ENCODE assay signal across 8 cellular contexts in genomic region chr2:128536925-128537620, GRCh38.
DNase-seq lines count a peak whose midpoint lies in the region; ATAC-seq, FAIRE-seq and TF ChIP-seq lines count a peak whose summit lies in the region.
"Had no signal": no experiment of that assay in that cellular context is flagged by ENCODE, and none has a peak within 500 bp of the region (broad histone marks: within the 10 kb centered on the region; RNA-seq: fewer than 3 reads in every experiment).

No MANE protein-coding gene starts in this region.

- TF ChIP-seq EP300 in H1 (IDR thresholded peaks at IDR 0.05; ENCODE audit: borderline replicate concordance in 1 of 2, low read depth in 2 of 2, low read length in 2 of 2): no peak

- TF ChIP-seq RAD21 in H1 (IDR thresholded peaks at IDR 0.05 in 1 of 2, conservative IDR thresholded peaks at IDR 0.05 in 1 of 2; ENCODE audit: low read depth in 2 of 2, low read length in 2 of 2): peak in 1 of 2 experiments; percentile 4; a peak in 1 of 4 replicates

- no peaks in the 10 kb centered on the region for H3K36me3 ChIP-seq in H1 (ENCODE audit: control insufficient read depth in 2 of 4, insufficient read depth in 4 of 4, low read length in 3 of 4)

- no peak overlapping the region; a peak in 1 of 8 replicates for H3K4me3 ChIP-seq in H1 (ENCODE audit: extremely low read depth in 1 of 4, insufficient read depth in 2 of 4, low read depth in 3 of 4, low read length in 4 of 4)

- peak overlapping the region; percentile 77; the same call in 1 of the 2 replicates for H2BK15ac ChIP-seq in H1 (ENCODE audit: low read length)

- no peaks in the 10 kb centered on the region for H3K9me3 ChIP-seq in H1 (ENCODE audit: insufficient read depth in 2 of 2, low read depth in 1 of 2, low read length in 1 of 2)

- H2AK5ac ChIP-seq in H1 (ENCODE audit: low read depth, low read length): peak overlapping the region; percentile 53; the same call in 1 of the 2 replicates

- peak overlapping the region; percentile 15 to 56 for H3K4me2 ChIP-seq in H1 (ENCODE audit: insufficient read depth in 1 of 2, low read depth in 2 of 2, low read length in 2 of 2)

- no peaks in the 10 kb centered on the region for H3K79me2 ChIP-seq in H1 (ENCODE audit: control insufficient read depth in 1 of 2, insufficient read depth in 2 of 2, low read length in 2 of 2)

- H4K91ac ChIP-seq in H1 (replicated peaks; ENCODE audit: insufficient read length, low read length): peak overlapping the region; percentile 88

- no peak overlapping the region for H3K23ac ChIP-seq in H1 (ENCODE audit: insufficient read length)

- peak overlapping the region; percentile 24; the same call in 1 of the 2 replicates for H3K27ac ChIP-seq in H1 (ENCODE audit: low read depth, low read length)

- DNase-seq in GOT3 (lab: John Stamatoyannopoulos, UW): peak; percentile 27
- DNase-seq in NCI-H345 (lab: John Stamatoyannopoulos, UW): peak; percentile 71
- DNase-seq in H1 (ENCODE audit: low read depth in 1 of 2, low spot score in 2 of 2): peak; percentile 21 to 59
- DNase-seq in renal cortical epithelial cell (ENCODE audit: low read depth): peak; percentile 37
- DNase-seq in GM10248 (ENCODE audit: extremely low spot score): no peak
- no peak for DNase-seq in Right ventricle myocardium inferior (ENCODE audit: missing footprints)
- DNase-seq: glutamatergic neuron had no signal

- no peaks in the 10 kb centered on the region for H3K79me1 ChIP-seq in H1 (ENCODE audit: low read depth, low read length)

- H4K8ac ChIP-seq in H1 (ENCODE audit: extremely low read depth, insufficient read depth, low read length): no peak overlapping the region

- 0 out of 2 replicates have a peak, but pooled peaks cover 3% of the 10 kb centered on the region for H3K23me2 ChIP-seq in H1 (ENCODE audit: low read depth, low read length)

- TF ChIP-seq CTCF in H1 (IDR thresholded peaks at IDR 0.05; ENCODE audit: control extremely low read depth in 1 of 3, insufficient read depth in 1 of 3, low read depth in 1 of 3, low read length in 3 of 3) (no peak), GM10248 (IDR thresholded peaks at IDR 0.05; ENCODE audit: control extremely low read depth, extremely low read depth, low read depth, missing control alignments) (no peak)

- H3K56ac ChIP-seq in H1 (replicated peaks; ENCODE audit: insufficient read length, low read depth, low read length): no peak overlapping the region

- peak overlapping the region; percentile 98; the same call in 1 of the 2 replicates for H2BK20ac ChIP-seq in H1 (ENCODE audit: low read length)

- intact Hi-C loops in Right ventricle myocardium inferior (cut with DNase I): no loop called here

- H4K20me1 ChIP-seq in H1 (replicated peaks in 1 of 2; ENCODE audit: control insufficient read depth in 1 of 2, insufficient read depth in 2 of 2, low read length in 2 of 2): no peaks in the 10 kb centered on the region

- peak overlapping the region; percentile 86 for H2BK120ac ChIP-seq in H1 (replicated peaks; ENCODE audit: low read depth, low read length)

- peaks cover 3 to 8% (median 5%) of the 10 kb centered on the region in 4 experiments for H3K4me1 ChIP-seq in H1 (replicated peaks in 1 of 4; ENCODE audit: control insufficient read depth in 3 of 4, insufficient read depth in 4 of 4, low read length in 3 of 4)

- H4K5ac ChIP-seq in H1 (ENCODE audit: insufficient read length, low read depth, low read length): peak overlapping the region; percentile 20

- no peak overlapping the region for H3K4ac ChIP-seq in H1 (replicated peaks; ENCODE audit: insufficient read length, low read depth, low read length)

- 49% methylated on average over 14 of the region's 14 CpGs; no CpG with 5 or more reads in 1 of the 2 experiments for WGBS in H1 (ENCODE audit: extremely low coverage in 1 of 2, insufficient coverage in 1 of 2, insufficient read length in 1 of 2, insufficient replicate concordance in 2 of 2, low coverage in 1 of 2, low lambda C conversion rate in 2 of 2, missing lambda C conversion rate in 1 of 2), 2 experiments

- FAIRE-seq in H1 (lab: Jason Lieb, UNC): no peak

- ATAC-seq in HG03520 (IDR thresholded peaks at IDR 0.05; ENCODE audit: unreplicated experiment): no peak
- no peak for ATAC-seq in Right ventricle myocardium inferior

- no peak for TF ChIP-seq POLR2A in H1 (IDR thresholded peaks at IDR 0.05; ENCODE audit: control extremely low read depth in 1 of 2, low read depth in 2 of 2, low read length in 2 of 2)

- 0 out of 2 replicates have a peak overlapping the region, but pooled peaks have one; percentile 38 for H2AFZ ChIP-seq in H1 (ENCODE audit: low read length)

- peak overlapping the region; percentile 71; the same call in 1 of the 2 replicates for H2BK5ac ChIP-seq in H1 (ENCODE audit: low read depth, low read length)

- peak overlapping the region in 2 of 4 experiments; percentile 5 to 25; a peak in 1 of 7 replicates for H3K9ac ChIP-seq in H1 (replicated peaks in 1 of 4; ENCODE audit: extremely low read depth in 1 of 4, low read depth in 3 of 4, low read length in 3 of 4)

- POLR2A ChIA-PET in H1 (lab: Charles Lee; ENCODE audit: partially characterized antibody): no interaction called here
- POLR2A ChIA-PET in GM10248 (lab: Yijun Ruan, JAX): no interaction called here

- peaks cover 0 to 3% (median 0%) of the 10 kb centered on the region in 4 experiments; a peak in 2 of 7 replicates for H3K27me3 ChIP-seq in H1 (replicated peaks in 1 of 4; ENCODE audit: control insufficient read depth in 3 of 4, extremely low read depth in 1 of 4, insufficient read depth in 3 of 4, low read length in 3 of 4)

- CTCF ChIA-PET in H1 (lab: Charles Lee; ENCODE audit: partially characterized antibody): interaction anchor here (1.2 to 2.0 kb wide), 3 partner anchors 10 to 65 kb away, joined by 3 to 4 read pairs (median 3); no protein-coding TSS in a partner anchor
- CTCF ChIA-PET in GM10248 (lab: Yijun Ruan, JAX): no interaction called here

- peak overlapping the region; percentile 95; the same call in 1 of the 2 replicates for H3K18ac ChIP-seq in H1 (ENCODE audit: extremely low read depth, low read length)

- peak overlapping the region; percentile 87 for H2BK12ac ChIP-seq in H1 (ENCODE audit: low read depth, low read length)

- no peak overlapping the region for H3K14ac ChIP-seq in H1 (ENCODE audit: insufficient read length)

TF ChIP-seq in H1, 55 proteins besides CTCF, POLR2A, EP300 and RAD21 (continues in another document):
- peak; percentile 66 for TF ChIP-seq JUND (IDR thresholded peaks at IDR 0.05; ENCODE audit: low read length)
- TF ChIP-seq ASH2L (IDR thresholded peaks at IDR 0.05; ENCODE audit: low read length): peak; percentile 79
- no peak for TF ChIP-seq ZNF274 (IDR thresholded peaks at IDR 0.05; ENCODE audit: borderline replicate concordance, extremely low read depth, low read length)
- TF ChIP-seq CTBP2 (IDR thresholded peaks at IDR 0.05; ENCODE audit: borderline replicate concordance, insufficient read depth, insufficient read length, low read length): no peak
- no peak for TF ChIP-seq RNF2 (IDR thresholded peaks at IDR 0.05; ENCODE audit: borderline replicate concordance, low read depth, low read length, missing control alignments, poor library complexity, severe bottlenecking)
- TF ChIP-seq ATF2 (IDR thresholded peaks at IDR 0.05; ENCODE audit: low read length): no peak
- TF ChIP-seq BRCA1 (IDR thresholded peaks at IDR 0.05; ENCODE audit: low read depth, low read length): no peak
- TF ChIP-seq RXRA (IDR thresholded peaks at IDR 0.05; ENCODE audit: insufficient read depth, low read depth, low read length): no peak

Comparison
In these comparisons a context has a peak if more than half of its experiments do, and no peak if none do; other contexts are left out.
1. DNase-seq: peak in GOT3 (single experiment), NCI-H345 (single experiment), H1 (2 of 2) and renal cortical epithelial cell (single experiment); none in GM10248 (single experiment) and Right ventricle myocardium inferior (single experiment).